9 cellular contexts compared by ENCODE assay signal in the genomic region with DNA sequence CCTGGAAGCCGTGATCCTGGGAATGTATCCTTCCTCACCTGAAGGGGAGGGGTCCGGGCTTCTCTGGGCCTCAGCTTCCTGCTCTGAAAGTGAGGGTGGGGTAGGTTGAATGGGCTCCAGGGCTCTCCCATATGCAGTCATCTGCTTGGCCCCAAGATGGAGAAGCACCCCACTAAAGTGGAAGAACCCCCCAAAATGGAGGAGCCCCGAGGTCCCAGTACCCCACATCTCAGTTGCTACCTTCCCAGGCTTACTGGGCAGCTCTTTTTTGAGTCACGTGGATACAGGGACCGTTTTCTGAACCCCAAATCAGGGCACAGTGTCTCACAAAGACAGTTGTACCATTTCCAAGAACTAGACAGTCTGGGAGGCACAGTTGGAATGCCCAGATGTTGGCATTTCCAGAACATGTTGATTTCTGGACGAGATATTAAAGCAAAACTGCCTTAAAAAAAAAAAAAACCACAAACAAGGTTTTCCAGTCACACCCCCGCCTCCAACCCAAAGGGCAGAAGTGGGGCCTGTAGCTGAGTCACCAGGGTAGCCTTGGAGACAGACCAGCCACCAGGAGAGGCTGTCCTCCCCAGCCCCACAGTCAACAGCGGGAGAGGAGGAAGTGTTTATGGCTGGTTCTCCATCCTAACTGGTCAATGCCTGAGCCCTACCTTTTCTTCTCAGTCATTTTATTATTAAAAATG. TPM values are rescaled to one million over a fixed set of nuclear protein-coding genes. Genes with fewer than 3 reads are reported as not detected.
DNase-seq lines count a peak whose midpoint lies in the region; ATAC-seq, FAIRE-seq and TF ChIP-seq lines count a peak whose summit lies in the region.
"Had no signal": no experiment of that assay in that cellular context is flagged by ENCODE, and none has a peak within 500 bp of the region (broad histone marks: within the 10 kb centered on the region; RNA-seq: fewer than 3 reads in every experiment).

No MANE protein-coding gene starts in this region.

- peaks cover 23% of the 10 kb centered on the region for H3K4me1 Mint-ChIP-seq in activated naive CD8-positive, alpha-beta T cell treated with anti-CD3 and anti-CD28 coated beads, Interleukin-2, amount 50 U/mL, for 24 hours

- ATAC-seq in activated naive CD8-positive, alpha-beta T cell treated with anti-CD3 and anti-CD28 coated beads, Interleukin-2, amount 50 U/mL, for 24 hours: peak; percentile 82
- ATAC-seq in gastrocnemius medialis (peak in 1 of 2 donors; percentile 50), GM18498 (IDR thresholded peaks at IDR 0.05; ENCODE audit: unreplicated experiment) (no peak)

- TF ChIP-seq POLR2A in gastrocnemius medialis (IDR thresholded peaks at IDR 0.05): no peak

- H3K27me3 ChIP-seq in left ventricle myocardium inferior (ENCODE audit: low read depth) (no peaks in the 10 kb centered on the region), gastrocnemius medialis (peaks cover 0 to 6% (median 5%) of the 10 kb centered on the region in 3 donors)

- H3K27me3 Mint-ChIP-seq in activated naive CD8-positive, alpha-beta T cell treated with anti-CD3 and anti-CD28 coated beads, Interleukin-2, amount 50 U/mL, for 24 hours: peaks cover 3% of the 10 kb centered on the region

- H3K9me3 ChIP-seq in left ventricle myocardium inferior (replicated peaks) (no peaks in the 10 kb centered on the region), gastrocnemius medialis (no peaks in the 10 kb centered on the region)

- FAIRE-seq in D721Med (lab: Jason Lieb, UNC): no peak

- TF ChIP-seq CTCF in left ventricle myocardium inferior (IDR thresholded peaks at IDR 0.05; ENCODE audit: borderline replicate concordance) (no peak), gastrocnemius medialis (IDR thresholded peaks at IDR 0.05 in 4 of 5, conservative IDR thresholded peaks at IDR 0.05 in 1 of 5) (no peak), D721Med (IDR thresholded peaks at IDR 0.05; ENCODE audit: insufficient read depth, missing control alignments) (no peak)

- H3K4me3 ChIP-seq in left ventricle myocardium inferior (no peak overlapping the region), gastrocnemius medialis (no peak overlapping the region)

- peak; percentile 70 for DNase-seq in DMS53 (lab: John Stamatoyannopoulos, UW)
- no peak for DNase-seq in DMS53 treated with DMSO at 0.1 percent for 48 hours (lab: John Stamatoyannopoulos, UW; ENCODE audit: unreplicated experiment)
- DNase-seq in activated naive CD8-positive, alpha-beta T cell treated with anti-CD3 and anti-CD28 coated beads, Interleukin-2, amount 50 U/mL, for 24 hours: peak; percentile 49
- DNase-seq in left ventricle myocardium inferior: peak; percentile 66
- DNase-seq in gastrocnemius medialis: peak; percentile 38 to 43
- no peak for DNase-seq in D721Med (ENCODE audit: insufficient read length, low spot score)
- no peak for DNase-seq in NCI-H1436 treated with DMSO at 0.1 percent for 48 hours (lab: John Stamatoyannopoulos, UW)

- in situ Hi-C loops in gastrocnemius medialis (cut with MboI; ENCODE audit: low sequenced_read_pairs in 4 of 4): no loop called here

- H3K9me3 Mint-ChIP-seq in activated naive CD8-positive, alpha-beta T cell treated with anti-CD3 and anti-CD28 coated beads, Interleukin-2, amount 50 U/mL, for 24 hours: no peaks in the 10 kb centered on the region

- H3K4me3 Mint-ChIP-seq in activated naive CD8-positive, alpha-beta T cell treated with anti-CD3 and anti-CD28 coated beads, Interleukin-2, amount 50 U/mL, for 24 hours: no peak overlapping the region
- H3K4me3 Mint-ChIP-seq: B cell had no signal

- peak overlapping the region; percentile 81 for H3K27ac ChIP-seq in left ventricle myocardium inferior (replicated peaks)
- peak overlapping the region; percentile 47 to 77 (median 72) for H3K27ac ChIP-seq in gastrocnemius medialis

- H3K4me1 ChIP-seq in left ventricle myocardium inferior: peaks cover 77% of the 10 kb centered on the region
- peaks cover 9 to 10% of the 10 kb centered on the region in 2 donors for H3K4me1 ChIP-seq in gastrocnemius medialis

- no peak overlapping the region for H3K27ac Mint-ChIP-seq in activated naive CD8-positive, alpha-beta T cell treated with anti-CD3 and anti-CD28 coated beads, Interleukin-2, amount 50 U/mL, for 24 hours
- H3K27ac Mint-ChIP-seq: B cell had no signal

- no peaks in the 10 kb centered on the region for H3K36me3 Mint-ChIP-seq in activated naive CD8-positive, alpha-beta T cell treated with anti-CD3 and anti-CD28 coated beads, Interleukin-2, amount 50 U/mL, for 24 hours (ENCODE audit: low read depth)

- H3K36me3 ChIP-seq in left ventricle myocardium inferior: peaks cover 14% of the 10 kb centered on the region
- no peaks in the 10 kb centered on the region for H3K36me3 ChIP-seq in gastrocnemius medialis

- intact Hi-C loops in left ventricle myocardium inferior (cut with micrococcal nuclease): no loop called here
- intact Hi-C loops in gastrocnemius medialis (cut with DNase I; ENCODE audit: low total_unique reads): no loop called here

RNA-seq across cellular contexts. Expression of a gene that starts 12.1 kb away (rescaled TPM):
- total RNA-seq in left ventricle myocardium inferior (12.4 TPM), gastrocnemius medialis (1 to 10 TPM in 2 of 4 donors, under 1 TPM in 2; 0.56 to 6.1 (median 1.2) TPM)

RNA-seq across cellular contexts. Expression of a gene that starts 39.3 kb away (rescaled TPM):
- total RNA-seq in left ventricle myocardium inferior (9.3 TPM), gastrocnemius medialis (10 to 100 TPM in 3 of 4 donors, 1 to 10 TPM in 1; 8.6 to 16.9 (median 12.7) TPM)

RNA-seq across cellular contexts. Expression of a gene that starts 52.9 kb away (rescaled TPM):
- total RNA-seq in left ventricle myocardium inferior (not detected), gastrocnemius medialis (not detected)
- total RNA-seq: B cell had no signal

Comparison
In these comparisons a context has a peak if more than half of its experiments do, and no peak if none do; other contexts are left out.
1. DNase-seq: peak in DMS53 (single experiment), activated naive CD8-positive, alpha-beta T cell treated with anti-CD3 and anti-CD28 coated beads, Interleukin-2, amount 50 U/mL, for 24 hours (single experiment), left ventricle myocardium inferior (single experiment) and gastrocnemius medialis (2 of 2); none in DMS53 treated with DMSO at 0.1 percent for 48 hours (single experiment), D721Med (single experiment) and NCI-H1436 treated with DMSO at 0.1 percent for 48 hours (single experiment).